Comparison of ENCODE assay signal across 25 cellular contexts in genomic region chr20:662289-663192, GRCh38. TPM values are rescaled to one million over a fixed set of nuclear protein-coding genes. Genes with fewer than 3 reads are reported as not detected.
DNase-seq lines count a peak whose midpoint lies in the region; ATAC-seq, FAIRE-seq and TF ChIP-seq lines count a peak whose summit lies in the region.
"Had no signal": no experiment of that assay in that cellular context is flagged by ENCODE, and none has a peak within 500 bp of the region (broad histone marks: within the 10 kb centered on the region; RNA-seq: fewer than 3 reads in every experiment).

No MANE protein-coding gene starts in this region.

- TF ChIP-seq POLR2A in A549 (IDR thresholded peaks at IDR 0.05; ENCODE audit: low read length): no peak
- TF ChIP-seq POLR2A in HepG2 (IDR thresholded peaks at IDR 0.05; ENCODE audit: insufficient read depth in 1 of 2, low read depth in 2 of 2, low read length in 2 of 2): no peak

- no peak overlapping the region for H3K4me3 Mint-ChIP-seq in activated CD4-positive, alpha-beta memory T cell treated with anti-CD3 and anti-CD28 coated beads for 36 hours
- H3K4me3 Mint-ChIP-seq: stimulated activated naive CD8-positive, alpha-beta T cell treated with anti-CD3 and anti-CD28 coated beads, Interleukin-15, Interleukin-2, amounts not matched to agents 100 ng/mL and 50 ng/mL, for 24 hours had no signal

- H3K27ac Mint-ChIP-seq in activated CD4-positive, alpha-beta memory T cell treated with anti-CD3 and anti-CD28 coated beads for 36 hours: no peak overlapping the region
- H3K27ac Mint-ChIP-seq: stimulated activated naive CD8-positive, alpha-beta T cell treated with anti-CD3 and anti-CD28 coated beads, Interleukin-15, Interleukin-2, amounts not matched to agents 100 ng/mL and 50 ng/mL, for 24 hours had no signal

- DNase-seq in A549 (ENCODE audit: low read depth in 1 of 2, low spot score in 1 of 2) (no peak), bronchial epithelial cell (ENCODE audit: low read depth) (no peak), HepG2 (ENCODE audit: low spot score) (no peak), NCI-H1048 (lab: John Stamatoyannopoulos, UW) (no peak), NCI-H2171 (lab: John Stamatoyannopoulos, UW) (no peak)
- DNase-seq in activated CD4-positive, alpha-beta memory T cell treated with anti-CD3 and anti-CD28 coated beads for 36 hours: no peak
- DNase-seq: activated CD4-positive, alpha-beta T cell treated with anti-CD3 and anti-CD28 coated beads, Interleukin-2, amount 50 U/mL, for 48 hours; DMS79 treated with DMSO at 0.1 percent for 48 hours; dorsolateral prefrontal cortex; esophagus squamous epithelium; KG1; left ventricle myocardium superior; NCI-H1092; NCI-H2081 treated with DMSO at 0.1 percent for 48 hours; NCI-H510A treated with DMSO at 0.1 percent for 48 hours; transverse colon had no signal

- TF ChIP-seq RAD21 in A549 (conservative IDR thresholded peaks at IDR 0.05 in 1 of 2, IDR thresholded peaks at IDR 0.05 in 1 of 2) (no peak), HepG2 (CRISPR knock-in tag; IDR thresholded peaks at IDR 0.05) (no peak)

- no peak overlapping the region for H3K4me2 ChIP-seq in A549
- H3K4me2 ChIP-seq in HepG2 (ENCODE audit: low read depth, low read length): peak overlapping the region; percentile 76

- no peaks in the 10 kb centered on the region for H3K9me3 ChIP-seq in A549
- no peaks in the 10 kb centered on the region for H3K9me3 ChIP-seq in ES-I3 (ENCODE audit: control insufficient read depth, insufficient read depth, low read length)
- no peaks in the 10 kb centered on the region for H3K9me3 ChIP-seq in HepG2 (ENCODE audit: low read length)
- H3K9me3 ChIP-seq: esophagus squamous epithelium, right lobe of liver, transverse colon had no signal

- peaks cover 29% of the 10 kb centered on the region for H3K27me3 ChIP-seq in bronchial epithelial cell (ENCODE audit: control insufficient read depth, insufficient read depth, low read length)
- peaks cover 13 to 83% of the 10 kb centered on the region in 2 experiments; a peak in 4 of 5 replicates for H3K27me3 ChIP-seq in HepG2 (ENCODE audit: control insufficient read depth in 1 of 2, insufficient read depth in 2 of 2, low read length in 2 of 2)

- H3K9ac ChIP-seq in ES-I3 (ENCODE audit: low read depth, low read length): peak overlapping the region; percentile 26; the same call in 1 of the 2 replicates
- no peak overlapping the region for H3K9ac ChIP-seq in HepG2 (ENCODE audit: insufficient read depth, low read depth, low read length)

- H3K9me3 Mint-ChIP-seq in activated CD4-positive, alpha-beta memory T cell treated with anti-CD3 and anti-CD28 coated beads for 36 hours: no peaks in the 10 kb centered on the region
- H3K9me3 Mint-ChIP-seq: stimulated activated naive CD8-positive, alpha-beta T cell treated with anti-CD3 and anti-CD28 coated beads, Interleukin-15, Interleukin-2, amounts not matched to agents 100 ng/mL and 50 ng/mL, for 24 hours had no signal

- TF ChIP-seq CTCF in A549 (IDR thresholded peaks at IDR 0.05) (no peak), bronchial epithelial cell (IDR thresholded peaks at IDR 0.05; ENCODE audit: insufficient read depth, low read length, severe bottlenecking) (no peak), HepG2 (CRISPR knock-in tag; IDR thresholded peaks at IDR 0.05) (no peak)

- no peak overlapping the region for H2AFZ ChIP-seq in HepG2 (ENCODE audit: low read length)

- no peak overlapping the region for H3K4me3 ChIP-seq in A549
- H3K4me3 ChIP-seq in bronchial epithelial cell (ENCODE audit: low read depth, low read length): peak overlapping the region; percentile 17
- peak overlapping the region in 1 of 3 experiments; percentile 60; a peak in 2 of 6 replicates for H3K4me3 ChIP-seq in HepG2 (replicated peaks in 1 of 3; ENCODE audit: insufficient read depth in 1 of 3, low read depth in 2 of 3, low read length in 3 of 3)
- H3K4me3 ChIP-seq: cardiac muscle cell, dorsolateral prefrontal cortex, right lobe of liver, transverse colon had no signal

- no peaks in the 10 kb centered on the region for H4K20me1 ChIP-seq in HepG2 (ENCODE audit: insufficient read depth, low read length)

- H3K27ac ChIP-seq in A549 (peak overlapping the region; percentile 66 to 69; a peak in 4 of 6 replicates), HepG2 (ENCODE audit: extremely low read length, insufficient read depth, low read length) (no peak overlapping the region)
- H3K27ac ChIP-seq: cardiac muscle cell, dorsolateral prefrontal cortex, esophagus squamous epithelium, right lobe of liver, transverse colon had no signal

- TF ChIP-seq EP300 in A549 (IDR thresholded peaks at IDR 0.05): no peak
- no peak for TF ChIP-seq EP300 in HepG2 (IDR thresholded peaks at IDR 0.05; ENCODE audit: low read depth in 2 of 2, low read length in 2 of 2)
- no peak for TF ChIP-seq EP300 in HepG2 (CRISPR knock-in tag; IDR thresholded peaks at IDR 0.05; ENCODE audit: borderline replicate concordance)

- CTCF ChIA-PET in A549 (lab: Yijun Ruan, JAX) (interaction anchor here (0.6 to 4.6 kb wide), 5 partner anchors 9 to 66 kb away, joined by 3 to 21 read pairs (median 3); no protein-coding TSS in a partner anchor), HepG2 (lab: Yijun Ruan, JAX; ENCODE audit: low intra/inter-chr PET ratio, low total read pairs) (interaction anchor here (1.1 kb wide), 1 partner anchor 8 kb away, joined by 3 read pairs; no protein-coding TSS in a partner anchor)
- CTCF ChIA-PET in activated CD4-positive, alpha-beta memory T cell treated with anti-CD3 and anti-CD28 coated beads for 36 hours (lab: Charles Lee): interaction anchor here (1.7 kb wide), 1 partner anchor 17 kb away, joined by 7 read pairs; no protein-coding TSS in a partner anchor

- H3K36me3 Mint-ChIP-seq in activated CD4-positive, alpha-beta memory T cell treated with anti-CD3 and anti-CD28 coated beads for 36 hours: no peaks in the 10 kb centered on the region

- no peaks in the 10 kb centered on the region for H3K79me2 ChIP-seq in HepG2 (ENCODE audit: insufficient read depth, low read length)

- no peak for ATAC-seq in A549
- ATAC-seq in HepG2: no peak
- ATAC-seq: left ventricle myocardium superior, right lobe of liver, SK-N-SH treated with all-trans-retinoic acid at 6 μM for 48 hours had no signal

- peaks cover 59% of the 10 kb centered on the region for H3K4me1 ChIP-seq in A549
- H3K4me1 ChIP-seq in ES-I3 (ENCODE audit: insufficient read depth, low read length): peaks cover 56% of the 10 kb centered on the region
- H3K4me1 ChIP-seq in HepG2 (ENCODE audit: insufficient read depth, low read length): peaks cover 21% of the 10 kb centered on the region
- H3K4me1 ChIP-seq: right lobe of liver, transverse colon had no signal

- H3K36me3 ChIP-seq in ES-I3 (ENCODE audit: insufficient read depth, low read length) (no peaks in the 10 kb centered on the region), bronchial epithelial cell (ENCODE audit: control insufficient read depth, insufficient read depth, low read length) (no peaks in the 10 kb centered on the region), HepG2 (replicated peaks in 1 of 2; ENCODE audit: control insufficient read depth in 1 of 2, insufficient read depth in 2 of 2, low read length in 2 of 2) (no peaks in the 10 kb centered on the region)
- H3K36me3 ChIP-seq: cardiac muscle cell, esophagus squamous epithelium, right lobe of liver, transverse colon had no signal

- peaks cover 57% of the 10 kb centered on the region for H3K27me3 Mint-ChIP-seq in activated CD4-positive, alpha-beta memory T cell treated with anti-CD3 and anti-CD28 coated beads for 36 hours

- 83% methylated on average over 14 of the region's 16 CpGs for WGBS in A549 (ENCODE audit: missing lambda C conversion rate)
- 39% methylated on average over 16 of the region's 16 CpGs for WGBS in HepG2 (ENCODE audit: low lambda C conversion rate)

- FAIRE-seq in A549 (lab: Jason Lieb, UNC): no peak
- FAIRE-seq in bronchial epithelial cell (lab: Jason Lieb, UNC): no peak
- FAIRE-seq in HepG2 (lab: Jason Lieb, UNC): no peak
- FAIRE-seq: TTC549 had no signal

- POLR2A ChIA-PET in A549 (lab: Yijun Ruan, JAX) (no interaction called here), HepG2 (lab: Yijun Ruan, JAX) (no interaction called here)
- POLR2A ChIA-PET in activated CD4-positive, alpha-beta memory T cell treated with anti-CD3 and anti-CD28 coated beads for 36 hours (lab: Charles Lee): no interaction called here

- intact Hi-C loops in HepG2 (cut with micrococcal nuclease; ENCODE audit: unreplicated experiment): no loop called here
- intact Hi-C loops in activated CD4-positive, alpha-beta memory T cell treated with anti-CD3 and anti-CD28 coated beads for 36 hours (cut with micrococcal nuclease): no loop called here

- in situ Hi-C loops in HepG2 (cut with HindIII; ENCODE audit: extremely low pct_ligation_motif_present, low pct_unique_long_range_greater_than_20kb): no loop called here

- no TSS peak for BruUV-seq in HepG2 (replicated peaks; lab: Mats Ljungman, UMichigan)

- H3K4me1 Mint-ChIP-seq in activated CD4-positive, alpha-beta memory T cell treated with anti-CD3 and anti-CD28 coated beads for 36 hours (ENCODE audit: low read depth): peaks cover 5% of the 10 kb centered on the region

RNA-seq across cellular contexts. Expression of gene SRXN1, which starts 9.5 kb away (rescaled TPM):
- polyA plus RNA-seq in A549 (2011; rRNA removed) (262 and 302 TPM in 2 replicates), A549 (2017; fragmentation: RNase III; extraction: RNeasy Plus Mini Kit Qiagen cat#74134 plus additional on column Dnase treatment) (170 to 213 TPM (median 183 TPM) in 3 replicates), HepG2 (2011; rRNA removed) (29.9 and 41.3 TPM in 2 replicates)
- 197 and 269 TPM in 2 replicates for polyA plus RNA-seq in A549 (2012; cell fraction: cytosol; rRNA removed)
- 111 and 130 TPM in 2 replicates for polyA plus RNA-seq in A549 (2012; cell fraction: nucleus; rRNA removed)
- polyA minus RNA-seq in A549 (2011; rRNA and poly(A)+ RNA removed): 187 and 193 TPM in 2 replicates
- total RNA-seq in bronchial epithelial cell (99.5 and 146 TPM in 2 replicates), HepG2 (2016; rRNA removed; fragmentation: Illumina TruSeq; extraction: Trizol) (87.7 and 98.2 TPM in 2 replicates)
- total RNA-seq in HepG2 (2016; cell fraction: cytosol; rRNA removed; fragmentation: Illumina TruSeq; extraction: Trizol; ENCODE audit: low read depth): 26.2 and 26.7 TPM in 2 replicates
- total RNA-seq in HepG2 (2016; cell fraction: insoluble cytoplasmic fraction; rRNA removed; fragmentation: Illumina TruSeq; extraction: Trizol): 85.6 and 95.5 TPM in 2 replicates
- total RNA-seq in HepG2 (2016; cell fraction: membrane; rRNA removed; fragmentation: Illumina TruSeq; extraction: Trizol): 86.8 and 92.3 TPM in 2 replicates
- 37.3 and 40.4 TPM in 2 replicates for total RNA-seq in HepG2 (2016; cell fraction: nucleus; rRNA removed; fragmentation: Illumina TruSeq; extraction: Trizol)
- 26.1 and 37.8 TPM in 2 replicates for polyA plus RNA-seq in HepG2 (2011; cell fraction: cytosol; rRNA removed)
- 10.4 and 16.8 TPM in 2 replicates for polyA plus RNA-seq in HepG2 (2011; cell fraction: nucleus; rRNA removed)
- 39.7 and 59.3 TPM in 2 replicates for polyA plus RNA-seq in HepG2 (2012)
- polyA plus RNA-seq in HepG2 (2016; cell fraction: cytosol; fragmentation: Illumina TruSeq; extraction: Trizol; ENCODE audit: low read depth): 18.8 and 21.5 TPM in 2 replicates
- polyA plus RNA-seq in HepG2 (2016; cell fraction: insoluble cytoplasmic fraction; fragmentation: Illumina TruSeq; extraction: Trizol; ENCODE audit: low read depth): 78.8 and 84.6 TPM in 2 replicates
- polyA plus RNA-seq in HepG2 (2016; cell fraction: membrane; fragmentation: Illumina TruSeq; extraction: Trizol; ENCODE audit: low read depth): 49.8 and 51.3 TPM in 2 replicates
- 53.3 and 55.5 TPM in 2 replicates for polyA plus RNA-seq in HepG2 (2016; cell fraction: nucleus; fragmentation: Illumina TruSeq; extraction: Trizol; ENCODE audit: insufficient read depth, low read depth)
- polyA minus RNA-seq in HepG2 (2011; rRNA and poly(A)+ RNA removed; ENCODE audit: low replicate concordance): 29.6 and 43.5 TPM in 2 replicates
- 17.1 and 26.2 TPM in 2 replicates for polyA minus RNA-seq in HepG2 (2011; cell fraction: cytosol; rRNA and poly(A)+ RNA removed)
- polyA minus RNA-seq in HepG2 (2011; cell fraction: nucleus; rRNA and poly(A)+ RNA removed): 8.4 and 15.7 TPM in 2 replicates
- 10 to 100 TPM; 13.3 to 14.1 TPM for total RNA-seq in activated CD4-positive, alpha-beta memory T cell treated with anti-CD3 and anti-CD28 coated beads for 36 hours

RNA-seq across cellular contexts. Expression of gene SCRT2, which starts 13.1 kb away (rescaled TPM):
- not detected in 2 replicates for polyA plus RNA-seq in A549 (2011; rRNA removed)
- polyA plus RNA-seq in A549 (2012; cell fraction: cytosol; rRNA removed): 0.01 TPM in 1 of 2 replicates, not detected in the other
- polyA plus RNA-seq in A549 (2012; cell fraction: nucleus; rRNA removed): 0.02 TPM in 1 of 2 replicates, not detected in the other
- polyA plus RNA-seq in A549 (2017; fragmentation: RNase III; extraction: RNeasy Plus Mini Kit Qiagen cat#74134 plus additional on column Dnase treatment): not detected in 3 replicates
- polyA minus RNA-seq in A549 (2011; rRNA and poly(A)+ RNA removed): not detected in 2 replicates
- total RNA-seq in bronchial epithelial cell: not detected in 2 replicates
- not detected in 2 replicates for total RNA-seq in HepG2 (2016; rRNA removed; fragmentation: Illumina TruSeq; extraction: Trizol)
- not detected in 2 replicates for total RNA-seq in HepG2 (2016; cell fraction: cytosol; rRNA removed; fragmentation: Illumina TruSeq; extraction: Trizol; ENCODE audit: low read depth)
- not detected in 2 replicates for total RNA-seq in HepG2 (2016; cell fraction: insoluble cytoplasmic fraction; rRNA removed; fragmentation: Illumina TruSeq; extraction: Trizol)
- not detected in 2 replicates for total RNA-seq in HepG2 (2016; cell fraction: membrane; rRNA removed; fragmentation: Illumina TruSeq; extraction: Trizol)
- not detected in 2 replicates for total RNA-seq in HepG2 (2016; cell fraction: nucleus; rRNA removed; fragmentation: Illumina TruSeq; extraction: Trizol)
- polyA plus RNA-seq in HepG2 (2011; rRNA removed): not detected in 2 replicates
- polyA plus RNA-seq in HepG2 (2011; cell fraction: cytosol; rRNA removed): not detected in 2 replicates
- not detected in 2 replicates for polyA plus RNA-seq in HepG2 (2011; cell fraction: nucleus; rRNA removed)
- not detected in 2 replicates for polyA plus RNA-seq in HepG2 (2012)
- polyA plus RNA-seq in HepG2 (2016; cell fraction: cytosol; fragmentation: Illumina TruSeq; extraction: Trizol; ENCODE audit: low read depth): not detected in 2 replicates
- polyA plus RNA-seq in HepG2 (2016; cell fraction: insoluble cytoplasmic fraction; fragmentation: Illumina TruSeq; extraction: Trizol; ENCODE audit: low read depth): not detected in 2 replicates
- not detected in 2 replicates for polyA plus RNA-seq in HepG2 (2016; cell fraction: membrane; fragmentation: Illumina TruSeq; extraction: Trizol; ENCODE audit: low read depth)
- polyA plus RNA-seq in HepG2 (2016; cell fraction: nucleus; fragmentation: Illumina TruSeq; extraction: Trizol; ENCODE audit: insufficient read depth, low read depth): not detected in 2 replicates
- not detected in 2 replicates for polyA minus RNA-seq in HepG2 (2011; rRNA and poly(A)+ RNA removed; ENCODE audit: low replicate concordance)
- polyA minus RNA-seq in HepG2 (2011; cell fraction: cytosol; rRNA and poly(A)+ RNA removed): not detected in 2 replicates
- polyA minus RNA-seq in HepG2 (2011; cell fraction: nucleus; rRNA and poly(A)+ RNA removed): not detected in 2 replicates
- not detected for total RNA-seq in activated CD4-positive, alpha-beta memory T cell treated with anti-CD3 and anti-CD28 coated beads for 36 hours
- total RNA-seq: cardiac muscle cell, esophagus squamous epithelium, glomerular endothelial cell, left ventricle myocardium superior, osteocyte, right lobe of liver, RPMI7951, transverse colon had no signal
- polyA plus RNA-seq: cardiac muscle cell had no signal

RNA-seq across cellular contexts. Expression of gene TCF15, which starts 52.4 kb away (rescaled TPM):
- polyA plus RNA-seq in A549 (2011; rRNA removed) (not detected in 2 replicates), A549 (2017; fragmentation: RNase III; extraction: RNeasy Plus Mini Kit Qiagen cat#74134 plus additional on column Dnase treatment) (not detected in 3 replicates), HepG2 (2011; rRNA removed) (not detected in 2 replicates)
- polyA plus RNA-seq in A549 (2012; cell fraction: cytosol; rRNA removed): not detected in 2 replicates
- polyA plus RNA-seq in A549 (2012; cell fraction: nucleus; rRNA removed): not detected in 2 replicates
- polyA minus RNA-seq in A549 (2011; rRNA and poly(A)+ RNA removed): not detected in 2 replicates
- total RNA-seq in bronchial epithelial cell (not detected in 2 replicates), HepG2 (2016; rRNA removed; fragmentation: Illumina TruSeq; extraction: Trizol) (not detected in 2 replicates)
- total RNA-seq in HepG2 (2016; cell fraction: cytosol; rRNA removed; fragmentation: Illumina TruSeq; extraction: Trizol; ENCODE audit: low read depth): not detected in 2 replicates
- not detected in 2 replicates for total RNA-seq in HepG2 (2016; cell fraction: insoluble cytoplasmic fraction; rRNA removed; fragmentation: Illumina TruSeq; extraction: Trizol)
- total RNA-seq in HepG2 (2016; cell fraction: membrane; rRNA removed; fragmentation: Illumina TruSeq; extraction: Trizol): not detected in 2 replicates
- total RNA-seq in HepG2 (2016; cell fraction: nucleus; rRNA removed; fragmentation: Illumina TruSeq; extraction: Trizol): not detected in 2 replicates
- polyA plus RNA-seq in HepG2 (2011; cell fraction: cytosol; rRNA removed): not detected in 2 replicates
- polyA plus RNA-seq in HepG2 (2011; cell fraction: nucleus; rRNA removed): not detected in 2 replicates
- polyA plus RNA-seq in HepG2 (2012): not detected in 2 replicates
- not detected in 2 replicates for polyA plus RNA-seq in HepG2 (2016; cell fraction: cytosol; fragmentation: Illumina TruSeq; extraction: Trizol; ENCODE audit: low read depth)
- not detected in 2 replicates for polyA plus RNA-seq in HepG2 (2016; cell fraction: insoluble cytoplasmic fraction; fragmentation: Illumina TruSeq; extraction: Trizol; ENCODE audit: low read depth)
- polyA plus RNA-seq in HepG2 (2016; cell fraction: membrane; fragmentation: Illumina TruSeq; extraction: Trizol; ENCODE audit: low read depth): not detected in 2 replicates
- polyA plus RNA-seq in HepG2 (2016; cell fraction: nucleus; fragmentation: Illumina TruSeq; extraction: Trizol; ENCODE audit: insufficient read depth, low read depth): not detected in 2 replicates
- polyA minus RNA-seq in HepG2 (2011; rRNA and poly(A)+ RNA removed; ENCODE audit: low replicate concordance): not detected in 2 replicates
- polyA minus RNA-seq in HepG2 (2011; cell fraction: cytosol; rRNA and poly(A)+ RNA removed): not detected in 2 replicates
- not detected in 2 replicates for polyA minus RNA-seq in HepG2 (2011; cell fraction: nucleus; rRNA and poly(A)+ RNA removed)
- not detected for total RNA-seq in activated CD4-positive, alpha-beta memory T cell treated with anti-CD3 and anti-CD28 coated beads for 36 hours
- total RNA-seq: esophagus squamous epithelium, osteocyte, transverse colon had no signal
